30 cellular contexts compared by ENCODE assay signal in the genomic region with DNA sequence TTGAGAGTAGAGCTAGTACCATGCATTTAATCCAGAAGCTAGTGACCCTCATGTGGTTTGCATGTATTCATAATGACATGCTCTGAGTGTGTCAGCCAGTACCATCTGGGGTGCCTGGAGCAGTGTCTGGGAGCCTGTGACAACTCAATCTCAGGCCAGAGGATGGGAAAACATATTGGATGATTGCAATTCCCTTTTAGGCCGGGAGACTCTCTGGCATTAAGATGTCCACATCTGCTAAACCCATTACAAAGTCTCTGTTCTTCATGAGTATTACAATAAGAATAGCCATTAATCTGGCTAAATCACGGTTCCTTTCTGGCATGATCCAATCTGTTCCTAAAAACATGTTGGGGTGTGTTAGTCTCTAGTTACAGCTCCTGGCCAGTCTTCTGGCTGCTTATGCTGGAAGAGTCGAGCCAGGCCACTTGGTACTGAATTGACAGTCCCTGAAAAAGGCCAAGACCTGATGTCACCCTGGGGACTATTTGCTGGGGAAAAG.
DNase-seq lines count a peak whose midpoint lies in the region; ATAC-seq, FAIRE-seq and TF ChIP-seq lines count a peak whose summit lies in the region.
"Had no signal": no experiment of that assay in that cellular context is flagged by ENCODE, and none has a peak within 500 bp of the region (broad histone marks: within the 10 kb centered on the region; RNA-seq: fewer than 3 reads in every experiment).

No MANE protein-coding gene starts in this region.

- H3K4me3 ChIP-seq in BE2C (ENCODE audit: low read depth, low read length) (no peak overlapping the region), foreskin fibroblast (ENCODE audit: low read depth in 1 of 2, low read length in 2 of 2) (no peak overlapping the region), keratinocyte (ENCODE audit: control insufficient read depth in 2 of 3, extremely low read depth in 1 of 3, insufficient read depth in 2 of 3, low read depth in 1 of 3, low read length in 3 of 3) (no peak overlapping the region), ascending aorta (no peak overlapping the region)
- H3K4me3 ChIP-seq: adrenal gland, esophagus squamous epithelium, GM12878, sigmoid colon, stomach had no signal

- H3K79me2 ChIP-seq in keratinocyte (ENCODE audit: control insufficient read depth, insufficient read depth, low read length), result no peaks in the 10 kb centered on the region

- intact Hi-C loops in ascending aorta (cut with DNase I), result loop anchor here (5.0 kb wide), 1 partner anchor 58 kb away; no protein-coding TSS in a partner anchor

- H3K4me1 ChIP-seq in BE2C (peaks cover 13% of the 10 kb centered on the region; the same call in 1 of the 2 replicates), keratinocyte (ENCODE audit: control insufficient read depth, extremely low read depth, insufficient read depth, low read length) (no peaks in the 10 kb centered on the region), ascending aorta (no peaks in the 10 kb centered on the region)
- H3K4me1 ChIP-seq: esophagus squamous epithelium had no signal

- peak; percentile 13 for FAIRE-seq in keratinocyte (lab: Jason Lieb, UNC)
- FAIRE-seq: endometrium, GM12878, urothelium cell line had no signal

- H3K9me3 ChIP-seq in BE2C, result no peaks in the 10 kb centered on the region
- no peaks in the 10 kb centered on the region for H3K9me3 ChIP-seq in keratinocyte (ENCODE audit: control insufficient read depth, low read depth, low read length)
- no peaks in the 10 kb centered on the region for H3K9me3 ChIP-seq in ascending aorta
- H3K9me3 ChIP-seq: adrenal gland, esophagus squamous epithelium, sigmoid colon, stomach had no signal

- no peak overlapping the region for H2AFZ ChIP-seq in keratinocyte (ENCODE audit: control insufficient read depth, low read length)

- no peak overlapping the region for H3K4me2 ChIP-seq in keratinocyte (ENCODE audit: control insufficient read depth, extremely low read depth, insufficient read depth, low read depth, low read length)

- no peaks in the 10 kb centered on the region for H3K36me3 ChIP-seq in BE2C
- H3K36me3 ChIP-seq in keratinocyte (ENCODE audit: control insufficient read depth in 2 of 2, extremely low read depth in 1 of 2, insufficient read depth in 2 of 2, low read length in 2 of 2), result no peaks in the 10 kb centered on the region
- H3K36me3 ChIP-seq in ascending aorta, result no peaks in the 10 kb centered on the region
- H3K36me3 ChIP-seq: adrenal gland, brain microvascular endothelial cell, esophagus squamous epithelium, sigmoid colon, stomach had no signal

- TF ChIP-seq CTCF in BE2C (IDR thresholded peaks at IDR 0.05; ENCODE audit: low read depth, low read length), result no peak
- no peak for TF ChIP-seq CTCF in foreskin fibroblast (IDR thresholded peaks at IDR 0.05; ENCODE audit: low read depth, low read length)
- TF ChIP-seq CTCF in keratinocyte (optimal IDR thresholded peaks at IDR 0.05 in 1 of 3, IDR thresholded peaks at IDR 0.05 in 1 of 3, conservative IDR thresholded peaks at IDR 0.05 in 1 of 3; ENCODE audit: extremely low read depth in 1 of 3, insufficient read depth in 2 of 3, low read length in 3 of 3), result no peak
- no peak for TF ChIP-seq CTCF in ascending aorta (IDR thresholded peaks at IDR 0.05)

- H3K27ac ChIP-seq in keratinocyte (ENCODE audit: control insufficient read depth, insufficient read depth, low read length), result no peak overlapping the region
- H3K27ac ChIP-seq in ascending aorta, result no peak overlapping the region
- H3K27ac ChIP-seq: adrenal gland, brain microvascular endothelial cell, esophagus squamous epithelium, stomach had no signal

- dilution Hi-C loops in keratinocyte (cut with MboI; ENCODE audit: extremely low pct_ligation_motif_present, low sequenced_read_pairs), result no loop called here

- H3K27me3 ChIP-seq in BE2C (no peaks in the 10 kb centered on the region), keratinocyte (ENCODE audit: control insufficient read depth, extremely low read depth, insufficient read depth, low read length) (no peaks in the 10 kb centered on the region), ascending aorta (no peaks in the 10 kb centered on the region)
- H3K27me3 ChIP-seq: adrenal gland, brain microvascular endothelial cell, esophagus squamous epithelium, sigmoid colon, stomach had no signal

- ATAC-seq in HG03520 (IDR thresholded peaks at IDR 0.05; ENCODE audit: unreplicated experiment) (no peak), HG03135 (IDR thresholded peaks at IDR 0.05; ENCODE audit: unreplicated experiment) (no peak)
- ATAC-seq: activated T-cell treated with anti-CD3 and anti-CD28 coated beads, Interleukin-2, amount 50 U/mL, for 72 hours; CD8-positive, alpha-beta T cell; GM12878 had no signal

- peak; percentile 45 for DNase-seq in BE2C
- peak; percentile 27 for DNase-seq in NCI-H69 (lab: John Stamatoyannopoulos, UW)
- peak; percentile 3 to 41 for DNase-seq in foreskin fibroblast
- DNase-seq in keratinocyte (ENCODE audit: low read depth, low spot score), result no peak
- no peak for DNase-seq in ascending aorta (ENCODE audit: low spot score in 2 of 2)
- DNase-seq in activated effector memory CD4-positive, alpha-beta T cell treated with anti-CD3 and anti-CD28 coated beads, Interleukin-2, amount 50 U/mL, for 16 hours, result no peak
- DNase-seq: activated CD4-positive, alpha-beta T cell treated with anti-CD3 and anti-CD28 coated beads, Interleukin-2, amount 50 U/mL, for 4 hours; activated CD4-positive, CD25-positive, alpha-beta regulatory T cell; activated naive CD4-positive, alpha-beta T cell treated with Interleukin-2 at 50 U/mL for 16 hours; activated T-cell treated with anti-CD3 and anti-CD28 coated beads, Interleukin-2, amount 50 U/mL, for 72 hours; adrenal gland; brain microvascular endothelial cell; CD8-positive, alpha-beta T cell; esophagus squamous epithelium; H9; Karpas-422; NCI-H1417; NCI-H2029 treated with DMSO at 0.1 percent for 48 hours; NCI-H226; NCI-H774; RPMI8226; sigmoid colon; stimulated activated CD4-positive, alpha-beta T cell treated with anti-CD3 and anti-CD28 coated beads, Interleukin-12 subunit alpha, Interleukin-12 subunit beta, amount 100 ng/mL, for 4 hours; stimulated activated CD4-positive, alpha-beta T cell treated with anti-CD3 and anti-CD28 coated beads, Interleukin-4, amount 100 ng/mL, for 1 hour; stomach had no signal

- H3K9me1 ChIP-seq in keratinocyte (ENCODE audit: control insufficient read depth, extremely low read depth, insufficient read depth, low read length), result no peaks in the 10 kb centered on the region

- H3K9ac ChIP-seq in keratinocyte (ENCODE audit: control insufficient read depth, extremely low read depth, insufficient read depth, low read length), result no peak overlapping the region

- H4K20me1 ChIP-seq in keratinocyte (ENCODE audit: control insufficient read depth, extremely low read depth, insufficient read depth, low read length), result no peaks in the 10 kb centered on the region

Comparison
In these comparisons a context has a peak if more than half of its experiments do, and no peak if none do; other contexts are left out.
1. DNase-seq: peak in BE2C (single experiment), NCI-H69 (single experiment) and foreskin fibroblast (2 of 2); none in keratinocyte (single experiment), ascending aorta (0 of 2) and activated effector memory CD4-positive, alpha-beta T cell treated with anti-CD3 and anti-CD28 coated beads, Interleukin-2, amount 50 U/mL, for 16 hours (single experiment).